In genomic region chr5:9398227-9398626, GRCh38 we compare ENCODE assay signal across 1 cellular context.
TF ChIP-seq lines count a peak whose summit lies in the region.

No MANE protein-coding gene starts in this region.

TF ChIP-seq in SK-N-SH treated with all-trans-retinoic acid at 6 μM for 48 hours, 23 proteins besides CTCF, POLR2A, EP300 and RAD21:
- no peak for TF ChIP-seq PATZ1 (CRISPR knock-in tag; IDR thresholded peaks at IDR 0.05; ENCODE audit: borderline replicate concordance)
- no peak for TF ChIP-seq POU6F1 (CRISPR knock-in tag; IDR thresholded peaks at IDR 0.05; ENCODE audit: borderline replicate concordance, low read depth)
- no peak for TF ChIP-seq OSR1 (CRISPR knock-in tag; IDR thresholded peaks at IDR 0.05)
- no peak for TF ChIP-seq ZC3H10 (CRISPR knock-in tag; IDR thresholded peaks at IDR 0.05)
- TF ChIP-seq ZNF70 (CRISPR knock-in tag; IDR thresholded peaks at IDR 0.05) = no peak
- no peak for TF ChIP-seq CSRNP3 (CRISPR knock-in tag; IDR thresholded peaks at IDR 0.05)
- no peak for TF ChIP-seq SNAI2 (CRISPR knock-in tag; IDR thresholded peaks at IDR 0.05)
- peak; percentile 97 for TF ChIP-seq ISL1 (CRISPR knock-in tag; IDR thresholded peaks at IDR 0.05)
- TF ChIP-seq TOX (CRISPR knock-in tag; IDR thresholded peaks at IDR 0.05; ENCODE audit: borderline replicate concordance) = no peak
- TF ChIP-seq ZFP30 (CRISPR knock-in tag; IDR thresholded peaks at IDR 0.05) = no peak
- TF ChIP-seq ESRRG (CRISPR knock-in tag; IDR thresholded peaks at IDR 0.05) = no peak
- TF ChIP-seq BACH2 (CRISPR knock-in tag; IDR thresholded peaks at IDR 0.05; ENCODE audit: borderline replicate concordance) = no peak
- TF ChIP-seq GLIS3 (CRISPR knock-in tag; IDR thresholded peaks at IDR 0.05) = no peak
- no peak for TF ChIP-seq ARNTL (CRISPR knock-in tag; IDR thresholded peaks at IDR 0.05; ENCODE audit: borderline replicate concordance, low read depth)
- no peak for TF ChIP-seq RARB (CRISPR knock-in tag; IDR thresholded peaks at IDR 0.05)
- TF ChIP-seq ZNF565 (CRISPR knock-in tag; conservative IDR thresholded peaks at IDR 0.05; ENCODE audit: low read depth) = no peak
- TF ChIP-seq TCF4 (CRISPR knock-in tag; IDR thresholded peaks at IDR 0.05; ENCODE audit: borderline replicate concordance) = 0 out of 2 replicates have a peak, but pooled peaks have one; percentile 10
- TF ChIP-seq ZNF8 (CRISPR knock-in tag; IDR thresholded peaks at IDR 0.05) = no peak
- no peak for TF ChIP-seq ZFP3 (CRISPR knock-in tag; IDR thresholded peaks at IDR 0.05)
- no peak for TF ChIP-seq PPARA (CRISPR knock-in tag; IDR thresholded peaks at IDR 0.05; ENCODE audit: borderline replicate concordance)
- no peak for TF ChIP-seq TSHZ2 (CRISPR knock-in tag; IDR thresholded peaks at IDR 0.05)
- TF ChIP-seq CSDC2 (CRISPR knock-in tag; IDR thresholded peaks at IDR 0.05) = no peak
- 0 out of 2 replicates have a peak, but pooled peaks have one; percentile 70 for TF ChIP-seq CREB5 (CRISPR knock-in tag; IDR thresholded peaks at IDR 0.05; ENCODE audit: low read depth)
